9 cellular contexts compared by ENCODE assay signal in genomic region chr12:100268835-100269564, GRCh38. TPM values are rescaled to one million over a fixed set of nuclear protein-coding genes. Genes with fewer than 3 reads are reported as not detected.
A peak's percentile ranks its signal among the peaks of the same experiment; 100 is the strongest.
DNase-seq lines count a peak whose midpoint lies in the region; ATAC-seq lines count a peak whose summit lies in the region.
"Had no signal": no experiment of that assay in that cellular context is flagged by ENCODE, and none has a peak within 500 bp of the region (broad histone marks: within the 10 kb centered on the region; RNA-seq: fewer than 3 reads in every experiment).

No MANE protein-coding gene starts in this region.

- no peaks in the 10 kb centered on the region for H3K9me3 ChIP-seq in thymus (ENCODE audit: control insufficient read depth)

- peak overlapping the region; percentile 52 for H3K27ac Mint-ChIP-seq in activated naive CD4-positive, alpha-beta T cell treated with anti-CD3 and anti-CD28 coated beads, Interleukin-2, amount 50 U/mL, for 24 hours
- peak overlapping the region; percentile 8 for H3K27ac Mint-ChIP-seq in activated CD4-positive, alpha-beta memory T cell treated with anti-CD3 and anti-CD28 coated beads, Interleukin-2, amount 10 ng/mL, durations not matched to agents 7 days and 5 days
- H3K27ac Mint-ChIP-seq in immature natural killer cell, result peak overlapping the region in 5 of 6 donors; percentile 33 to 93 (median 81)

- H3K27ac ChIP-seq in thymus (ENCODE audit: low read depth), result no peak overlapping the region

- H3K36me3 ChIP-seq in thymus (ENCODE audit: control insufficient read depth, insufficient read depth), result no peaks in the 10 kb centered on the region

- peaks cover 57% of the 10 kb centered on the region for H3K4me1 Mint-ChIP-seq in activated naive CD4-positive, alpha-beta T cell treated with anti-CD3 and anti-CD28 coated beads, Interleukin-2, amount 50 U/mL, for 24 hours
- peaks cover 37% of the 10 kb centered on the region for H3K4me1 Mint-ChIP-seq in activated CD4-positive, alpha-beta memory T cell treated with anti-CD3 and anti-CD28 coated beads, Interleukin-2, amount 10 ng/mL, durations not matched to agents 7 days and 5 days
- peaks cover 45 to 74% of the 10 kb centered on the region in 2 donors for H3K4me1 Mint-ChIP-seq in immature natural killer cell

- H3K4me3 ChIP-seq in thymus (ENCODE audit: low read length), result peak overlapping the region; percentile 3

- H3K27me3 Mint-ChIP-seq in activated naive CD4-positive, alpha-beta T cell treated with anti-CD3 and anti-CD28 coated beads, Interleukin-2, amount 50 U/mL, for 24 hours, result no peaks in the 10 kb centered on the region
- H3K27me3 Mint-ChIP-seq in activated CD4-positive, alpha-beta memory T cell treated with anti-CD3 and anti-CD28 coated beads, Interleukin-2, amount 10 ng/mL, durations not matched to agents 7 days and 5 days, result no peaks in the 10 kb centered on the region
- peaks cover 4 to 7% (median 5%) of the 10 kb centered on the region in 3 donors for H3K27me3 Mint-ChIP-seq in immature natural killer cell (ENCODE audit: low read depth in 3 of 3)

- no peaks in the 10 kb centered on the region for H3K9me3 Mint-ChIP-seq in activated naive CD4-positive, alpha-beta T cell treated with anti-CD3 and anti-CD28 coated beads, Interleukin-2, amount 50 U/mL, for 24 hours
- H3K9me3 Mint-ChIP-seq in activated CD4-positive, alpha-beta memory T cell treated with anti-CD3 and anti-CD28 coated beads, Interleukin-2, amount 10 ng/mL, durations not matched to agents 7 days and 5 days, result no peaks in the 10 kb centered on the region
- no peaks in the 10 kb centered on the region for H3K9me3 Mint-ChIP-seq in immature natural killer cell

- WGBS in thymus, result 70% methylated on average over 5 of the region's 5 CpGs

- peaks cover 3% of the 10 kb centered on the region for H3K4me1 ChIP-seq in thymus (ENCODE audit: control insufficient read depth, insufficient read depth, low read length)

- POLR2A ChIA-PET in activated CD4-positive, alpha-beta memory T cell treated with anti-CD3 and anti-CD28 coated beads, Interleukin-2, amount 10 ng/mL, durations not matched to agents 7 days and 5 days (lab: Charles Lee), result interaction anchor here (0.9 to 2.9 kb wide), 3 partner anchors 11 to 130 kb away, joined by 3 to 70 read pairs (median 6); partner anchors contain the start of gene ACTR6

- peak overlapping the region; percentile 99 for H3K4me3 Mint-ChIP-seq in activated naive CD4-positive, alpha-beta T cell treated with anti-CD3 and anti-CD28 coated beads, Interleukin-2, amount 50 U/mL, for 24 hours
- peak overlapping the region; percentile 91 for H3K4me3 Mint-ChIP-seq in activated CD4-positive, alpha-beta memory T cell treated with anti-CD3 and anti-CD28 coated beads, Interleukin-2, amount 10 ng/mL, durations not matched to agents 7 days and 5 days
- H3K4me3 Mint-ChIP-seq in immature natural killer cell, result peak overlapping the region; percentile 74 to 100 (median 97)

- CTCF ChIA-PET in activated CD4-positive, alpha-beta memory T cell treated with anti-CD3 and anti-CD28 coated beads, Interleukin-2, amount 10 ng/mL, durations not matched to agents 7 days and 5 days (lab: Charles Lee), result interaction anchor here (2.5 kb wide), 1 partner anchor 34 kb away, joined by 9 read pairs; no protein-coding TSS in a partner anchor

- ATAC-seq in GM21825 (IDR thresholded peaks at IDR 0.05; ENCODE audit: unreplicated experiment), result no peak

- no peaks in the 10 kb centered on the region for H3K27me3 ChIP-seq in thymus (ENCODE audit: control insufficient read depth, insufficient read depth)

- DNase-seq in activated naive CD4-positive, alpha-beta T cell treated with anti-CD3 and anti-CD28 coated beads, Interleukin-2, amount 50 U/mL, for 16 hours, result no peak
- no peak for DNase-seq in activated CD4-positive, alpha-beta memory T cell treated with anti-CD3 and anti-CD28 coated beads, Interleukin-2, amount 10 ng/mL, durations not matched to agents 7 days and 5 days
- DNase-seq in immature natural killer cell, result no peak
- DNase-seq in mesenteric fat pad (ENCODE audit: low spot score), result no peak
- DNase-seq in DMS 273 treated with DMSO at 0.1 percent for 48 hours (lab: John Stamatoyannopoulos, UW), result no peak
- DNase-seq: NCI-H82 had no signal

- H3K36me3 Mint-ChIP-seq in activated naive CD4-positive, alpha-beta T cell treated with anti-CD3 and anti-CD28 coated beads, Interleukin-2, amount 50 U/mL, for 24 hours, result peaks cover 2% of the 10 kb centered on the region
- H3K36me3 Mint-ChIP-seq in activated CD4-positive, alpha-beta memory T cell treated with anti-CD3 and anti-CD28 coated beads, Interleukin-2, amount 10 ng/mL, durations not matched to agents 7 days and 5 days (ENCODE audit: low read depth), result peaks cover 7% of the 10 kb centered on the region
- H3K36me3 Mint-ChIP-seq in immature natural killer cell, result no peaks in the 10 kb centered on the region

RNA-seq across cellular contexts. Expression of gene SCYL2, which starts 2.0 kb away (rescaled TPM):
- 10 to 100 TPM; 36.4 to 37.4 TPM for total RNA-seq in activated CD4-positive, alpha-beta memory T cell treated with anti-CD3 and anti-CD28 coated beads, Interleukin-2, amount 10 ng/mL, durations not matched to agents 7 days and 5 days
- polyA plus RNA-seq in immature natural killer cell (10 to 100 TPM; 25.3 to 34.3 (median 29.9) TPM), thymus (22.4 TPM)
- total RNA-seq in mesenteric fat pad, result 40.0 TPM

RNA-seq across cellular contexts. Expression of gene DEPDC4, which starts 2.1 kb away (rescaled TPM):
- 1 to 10 TPM; 1.3 to 2.1 TPM for total RNA-seq in activated CD4-positive, alpha-beta memory T cell treated with anti-CD3 and anti-CD28 coated beads, Interleukin-2, amount 10 ng/mL, durations not matched to agents 7 days and 5 days
- polyA plus RNA-seq in immature natural killer cell (under 1 TPM in 1 of 3 donors, not detected in 2; 0.29 TPM), thymus (0.94 TPM)
- 0.58 TPM for total RNA-seq in mesenteric fat pad

Comparison
In these comparisons a context has a peak if more than half of its experiments do, and no peak if none do; other contexts are left out.
1. H3K27ac Mint-ChIP-seq: peak in every context shown above with its lines; median percentile 81 in immature natural killer cell; 52 in activated naive CD4-positive, alpha-beta T cell treated with anti-CD3 and anti-CD28 coated beads, Interleukin-2, amount 50 U/mL, for 24 hours; 8 in activated CD4-positive, alpha-beta memory T cell treated with anti-CD3 and anti-CD28 coated beads, Interleukin-2, amount 10 ng/mL, durations not matched to agents 7 days and 5 days.